ENCODE assay signal across 30 cellular contexts in the genomic region with DNA sequence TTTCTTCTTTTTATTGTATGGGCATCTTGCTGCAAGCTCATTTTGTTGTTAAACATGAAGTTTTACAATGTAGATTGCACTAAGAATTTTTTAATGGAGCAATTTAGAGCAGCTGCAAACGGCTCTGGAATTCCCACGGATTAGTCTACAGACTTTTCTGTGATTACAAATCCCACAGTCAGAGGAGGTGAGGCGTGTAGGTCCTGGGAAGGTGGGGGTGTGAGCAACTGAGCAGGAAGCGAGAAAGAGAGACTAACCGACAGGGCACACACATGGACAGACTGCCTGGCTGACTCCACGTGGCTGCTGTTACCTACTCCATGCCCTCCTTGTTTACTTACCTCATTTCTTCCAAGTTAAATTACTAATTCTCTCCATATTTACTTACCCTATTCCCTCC.
A peak's percentile ranks its signal among the peaks of the same experiment; 100 is the strongest.
DNase-seq lines count a peak whose midpoint lies in the region; ATAC-seq and TF ChIP-seq lines count a peak whose summit lies in the region.
"Had no signal": no experiment of that assay in that cellular context is flagged by ENCODE, and none has a peak within 500 bp of the region (broad histone marks: within the 10 kb centered on the region; RNA-seq: fewer than 3 reads in every experiment).

No MANE protein-coding gene starts in this region.

- no CpG with 5 or more reads among the region's 6 CpGs for WGBS in neuronal stem cell (ENCODE audit: extremely low coverage in 2 of 2, insufficient read length in 2 of 2, insufficient replicate concordance in 1 of 2), 2 donors

- no peak overlapping the region for H3K27ac Mint-ChIP-seq in HFFc6
- H3K27ac Mint-ChIP-seq: activated B cell treated with CpG ODN at 0.5 μM for 24 hours; CD8-positive, alpha-beta T cell; naive thymus-derived CD4-positive, alpha-beta T cell; stimulated activated memory B cell treated with anti-CD40 and anti-IgM and Interleukin-4, amounts not matched to agents 10 μg/mL and 1 μg/mL and 100 μg/mL, for 72 hours; T-cell had no signal

- H3K4me1 ChIP-seq in neuronal stem cell (ENCODE audit: control insufficient read depth in 2 of 2, insufficient read depth in 1 of 2, low read depth in 1 of 2, low read length in 2 of 2) = peaks cover 6% of the 10 kb centered on the region in 2 donors
- H3K4me1 ChIP-seq: BE2C, prostate gland had no signal

- H3K4me3 ChIP-seq in WERI-Rb-1 (ENCODE audit: low read depth, low read length) = no peak overlapping the region
- no peak overlapping the region for H3K4me3 ChIP-seq in fibroblast of villous mesenchyme (ENCODE audit: low read depth, low read length)
- H3K4me3 ChIP-seq in neuronal stem cell (ENCODE audit: low read length in 2 of 2) = no peak overlapping the region
- H3K4me3 ChIP-seq: dorsolateral prefrontal cortex, prostate gland had no signal

- H3K27me3 ChIP-seq in WERI-Rb-1 (ENCODE audit: insufficient read depth, low read depth, severe bottlenecking) (no peaks in the 10 kb centered on the region), neuronal stem cell (ENCODE audit: control insufficient read depth in 3 of 3, insufficient read depth in 3 of 3, low read depth in 1 of 3, low read length in 3 of 3) (no peaks in the 10 kb centered on the region)
- H3K27me3 ChIP-seq: BE2C, dorsolateral prefrontal cortex had no signal

- no peak overlapping the region for H2BK12ac ChIP-seq in neuronal stem cell (ENCODE audit: low read length)

- H4K8ac ChIP-seq in neuronal stem cell (ENCODE audit: low read depth, low read length) = no peak overlapping the region

- H3K18ac ChIP-seq in neuronal stem cell (ENCODE audit: low read length) = peak overlapping the region; percentile 77

- H3K23ac ChIP-seq in neuronal stem cell (ENCODE audit: low read depth, low read length, poor library complexity) = no peak overlapping the region

- H3K79me1 ChIP-seq in neuronal stem cell (ENCODE audit: low read depth, low read length) = no peaks in the 10 kb centered on the region

- DNase-seq in H4 (ENCODE audit: low spot score) (peak; percentile 29), WERI-Rb-1 (peak; percentile 52), fibroblast of villous mesenchyme (ENCODE audit: low read depth) (peak; percentile 29), neuronal stem cell (ENCODE audit: low spot score) (no peak), inferior parietal cortex (ENCODE audit: extremely low spot score) (no peak), HFFc6 (no peak)
- DNase-seq: activated B cell treated with CpG ODN at 0.5 μM for 24 hours; activated CD4-positive, alpha-beta T cell treated with anti-CD3 and anti-CD28 coated beads, Interleukin-2, amount 50 U/mL, for 1 hour; activated gamma-delta T cell treated with Interleukin-2 at 50 U/mL for 16 hours; activated T-cell treated with anti-CD3 and anti-CD28 coated beads, Interleukin-2, amount 50 U/mL, for 4 hours; BE2C; CD8-positive, alpha-beta T cell; cerebellar nuclear complex; dorsolateral prefrontal cortex; Karpas-422; midbrain; naive thymus-derived CD4-positive, alpha-beta T cell; NCI-H1417 treated with DMSO at 0.1 percent for 48 hours; NCI-H2081 treated with DMSO at 0.1 percent for 48 hours; NCI-H345; NCI-H748 treated with DMSO at 0.1 percent for 48 hours; nucleus accumbens; T-cell; trophoblast cell had no signal

- no peak overlapping the region for H2BK120ac ChIP-seq in neuronal stem cell (ENCODE audit: low read depth, low read length)

- H2BK5ac ChIP-seq in neuronal stem cell (ENCODE audit: low read length) = no peak overlapping the region

- no peak overlapping the region for H2BK15ac ChIP-seq in neuronal stem cell (ENCODE audit: low read length)

- no peak overlapping the region for H2AK5ac ChIP-seq in neuronal stem cell (ENCODE audit: low read depth, low read length)

- TF ChIP-seq CTCF in WERI-Rb-1 (IDR thresholded peaks at IDR 0.05; ENCODE audit: low read depth, low read length) (no peak), fibroblast of villous mesenchyme (IDR thresholded peaks at IDR 0.05; ENCODE audit: insufficient read depth, low read depth, low read length) (no peak), HFFc6 (IDR thresholded peaks at IDR 0.05) (no peak)

- no peak for ATAC-seq in GM19023 (IDR thresholded peaks at IDR 0.05; ENCODE audit: unreplicated experiment)
- no peak for ATAC-seq in GM21447 (IDR thresholded peaks at IDR 0.05; ENCODE audit: unreplicated experiment)
- ATAC-seq: activated T-cell treated with anti-CD3 and anti-CD28 coated beads, Interleukin-2, amount 50 U/mL, for 4 hours; CD8-positive, alpha-beta T cell; naive thymus-derived CD4-positive, alpha-beta T cell; stimulated activated memory B cell treated with anti-CD40 and anti-IgM and Interleukin-4, amounts not matched to agents 10 μg/mL and 1 μg/mL and 100 μg/mL, for 72 hours; T-cell had no signal

- no peak overlapping the region for H3K14ac ChIP-seq in neuronal stem cell (ENCODE audit: low read length)

- no peaks in the 10 kb centered on the region for H3K9me3 ChIP-seq in WERI-Rb-1 (ENCODE audit: severe bottlenecking)
- H3K9me3 ChIP-seq in neuronal stem cell (replicated peaks in 1 of 2; ENCODE audit: control insufficient read depth in 2 of 2, insufficient read depth in 1 of 2, low read depth in 1 of 2, low read length in 2 of 2) = peaks cover 0 to 10% of the 10 kb centered on the region in 2 donors
- H3K9me3 ChIP-seq: BE2C, prostate gland had no signal

- H3K36me3 ChIP-seq in WERI-Rb-1 = no peaks in the 10 kb centered on the region
- peaks cover 0 to 7% of the 10 kb centered on the region in 2 donors for H3K36me3 ChIP-seq in neuronal stem cell (replicated peaks in 1 of 2; ENCODE audit: control insufficient read depth in 2 of 2, insufficient read depth in 2 of 2, low read length in 2 of 2)
- H3K36me3 ChIP-seq: BE2C, prostate gland had no signal

- H3K4me2 ChIP-seq in neuronal stem cell (ENCODE audit: insufficient read depth, low read length, poor library complexity, severe bottlenecking) = no peak overlapping the region

- H2AFZ ChIP-seq in neuronal stem cell (ENCODE audit: low read length) = no peak overlapping the region

- H3K27me3 Mint-ChIP-seq in HFFc6 (ENCODE audit: insufficient read depth) = peaks cover 7% of the 10 kb centered on the region
- H3K27me3 Mint-ChIP-seq: activated B cell treated with CpG ODN at 0.5 μM for 24 hours; brain; stimulated activated memory B cell treated with anti-CD40 and anti-IgM and Interleukin-4, amounts not matched to agents 10 μg/mL and 1 μg/mL and 100 μg/mL, for 72 hours had no signal

- H3K36me3 Mint-ChIP-seq in HFFc6 (ENCODE audit: low read depth) = no peaks in the 10 kb centered on the region
- H3K36me3 Mint-ChIP-seq: CD8-positive, alpha-beta T cell; naive thymus-derived CD4-positive, alpha-beta T cell; stimulated activated memory B cell treated with anti-CD40 and anti-IgM and Interleukin-4, amounts not matched to agents 10 μg/mL and 1 μg/mL and 100 μg/mL, for 72 hours; T-cell had no signal

- H3K4ac ChIP-seq in neuronal stem cell (ENCODE audit: low read length) = no peak overlapping the region

- H3K4me3 Mint-ChIP-seq in HFFc6 = no peak overlapping the region
- H3K4me3 Mint-ChIP-seq: activated B cell treated with CpG ODN at 0.5 μM for 24 hours; activated T-cell treated with anti-CD3 and anti-CD28 coated beads, Interleukin-2, amount 50 U/mL, for 4 hours; brain; CD8-positive, alpha-beta T cell; naive thymus-derived CD4-positive, alpha-beta T cell; stimulated activated memory B cell treated with anti-CD40 and anti-IgM and Interleukin-4, amounts not matched to agents 10 μg/mL and 1 μg/mL and 100 μg/mL, for 72 hours; T-cell had no signal

- H3K27ac ChIP-seq in WERI-Rb-1 (no peak overlapping the region), neuronal stem cell (replicated peaks; ENCODE audit: low read length) (no peak overlapping the region)
- H3K27ac ChIP-seq: dorsolateral prefrontal cortex, prostate gland, RWPE1 had no signal

- no peaks in the 10 kb centered on the region for H3K4me1 Mint-ChIP-seq in HFFc6 (ENCODE audit: low read depth)
- H3K4me1 Mint-ChIP-seq: activated B cell treated with CpG ODN at 0.5 μM for 24 hours; naive thymus-derived CD4-positive, alpha-beta T cell; stimulated activated memory B cell treated with anti-CD40 and anti-IgM and Interleukin-4, amounts not matched to agents 10 μg/mL and 1 μg/mL and 100 μg/mL, for 72 hours; T-cell had no signal

- no peak overlapping the region for H4K91ac ChIP-seq in neuronal stem cell (ENCODE audit: low read depth, low read length, poor library complexity)

- H3K9me3 Mint-ChIP-seq in HFFc6 = no peaks in the 10 kb centered on the region; the same call in 1 of the 2 replicates
- H3K9me3 Mint-ChIP-seq: activated B cell treated with CpG ODN at 0.5 μM for 24 hours; stimulated activated memory B cell treated with anti-CD40 and anti-IgM and Interleukin-4, amounts not matched to agents 10 μg/mL and 1 μg/mL and 100 μg/mL, for 72 hours had no signal

- H3K9ac ChIP-seq in neuronal stem cell (ENCODE audit: low read depth, low read length, poor library complexity) = no peak overlapping the region

Comparison
In these comparisons a context has a peak if more than half of its experiments do, and no peak if none do; other contexts are left out.
1. DNase-seq: peak in H4 (single experiment), WERI-Rb-1 (single experiment) and fibroblast of villous mesenchyme (single experiment); none in neuronal stem cell (single experiment), inferior parietal cortex (single experiment) and HFFc6 (single experiment).